In the genomic region with DNA sequence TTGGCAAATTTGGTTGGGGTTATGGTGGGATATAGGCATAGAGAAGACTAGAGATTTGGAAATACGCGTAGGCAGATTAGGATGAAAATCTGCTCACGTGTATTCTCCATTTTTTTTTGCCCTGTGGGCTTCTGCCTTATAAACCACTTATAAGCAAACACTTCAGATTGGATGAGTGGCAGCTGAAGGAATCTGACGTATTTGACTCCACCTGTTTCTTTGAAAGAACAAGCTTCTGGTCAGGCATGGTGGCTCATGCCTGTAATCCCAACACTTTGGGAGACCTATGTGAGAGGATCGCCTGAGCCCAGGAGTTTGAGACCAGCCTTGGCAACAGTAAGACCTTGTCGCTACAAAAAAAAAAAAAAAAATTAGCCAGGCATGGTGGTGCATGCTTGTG, we compare ENCODE assay signal across 23 cellular contexts. TPM values are rescaled to one million over a fixed set of nuclear protein-coding genes. Genes with fewer than 3 reads are reported as not detected.
"Had no signal": no experiment of that assay in that cellular context is flagged by ENCODE, and none has a peak within 500 bp of the region (broad histone marks: within the 10 kb centered on the region; RNA-seq: fewer than 3 reads in every experiment).

No MANE protein-coding gene starts in this region.

- H3K4me3 Mint-ChIP-seq: activated CD8-positive, alpha-beta memory T cell treated with anti-CD3 and anti-CD28 coated beads, Interleukin-2, amount 10 ng/mL, durations not matched to agents 7 days and 5 days; activated CD8-positive, alpha-beta T cell treated with anti-CD3 and anti-CD28 coated beads, Interleukin-2, amount 10 ng/mL, durations not matched to agents 7 days and 5 days; activated naive CD4-positive, alpha-beta T cell treated with anti-CD3 and anti-CD28 coated beads, Interleukin-2, amount 50 U/mL, for 24 hours; activated naive CD8-positive, alpha-beta T cell treated with anti-CD3 and anti-CD28 coated beads, Interleukin-2, amount 50 U/mL, for 24 hours; natural killer cell treated with Interleukin-12 subunit alpha and Interleukin-12 subunit beta and Interleukin-15 and Interleukin-18, amount 100 ng/mL, for 72 hours; stimulated activated naive B cell treated with anti-CD40 and anti-IgM and Interleukin-4, amounts not matched to agents 10 μg/mL and 1 μg/mL and 100 μg/mL, for 72 hours; T-helper 17 cell had no signal

- H3K27ac Mint-ChIP-seq: activated CD8-positive, alpha-beta memory T cell treated with anti-CD3 and anti-CD28 coated beads, Interleukin-2, amount 10 ng/mL, durations not matched to agents 7 days and 5 days; activated CD8-positive, alpha-beta T cell treated with anti-CD3 and anti-CD28 coated beads, Interleukin-2, amount 10 ng/mL, durations not matched to agents 7 days and 5 days; activated naive CD4-positive, alpha-beta T cell treated with anti-CD3 and anti-CD28 coated beads, Interleukin-2, amount 50 U/mL, for 24 hours; activated naive CD8-positive, alpha-beta T cell treated with anti-CD3 and anti-CD28 coated beads, Interleukin-2, amount 50 U/mL, for 24 hours; activated T-helper 2 cell treated with anti-CD3 and anti-CD28 coated beads, Interferon-gamma antibody, Interleukin-2, Interleukin-4, amounts not matched to agents 10 μg/mL and 5 μg/mL and 100 μg/mL, durations not matched to agents 14 hours and 24 hours and 36 hours; natural killer cell treated with Interleukin-12 subunit alpha and Interleukin-12 subunit beta and Interleukin-15 and Interleukin-18, amount 100 ng/mL, for 72 hours; stimulated activated naive B cell treated with anti-CD40 and anti-IgM and Interleukin-4, amounts not matched to agents 10 μg/mL and 1 μg/mL and 100 μg/mL, for 72 hours; T-helper 17 cell had no signal

- DNase-seq: activated CD4-positive, alpha-beta T cell treated with anti-CD3 and anti-CD28 coated beads, Interleukin-2, amount 50 U/mL, for 1 hour; activated CD4-positive, CD25-positive, alpha-beta regulatory T cell treated with anti-CD3 and anti-CD28 coated beads, Interleukin-2, amount 50 U/mL, for 72 hours; activated CD8-positive, alpha-beta memory T cell treated with anti-CD3 and anti-CD28 coated beads, Interleukin-2, amount 10 ng/mL, durations not matched to agents 7 days and 5 days; activated CD8-positive, alpha-beta T cell treated with anti-CD3 and anti-CD28 coated beads, Interleukin-2, amount 10 ng/mL, durations not matched to agents 7 days and 5 days; activated naive CD8-positive, alpha-beta T cell treated with anti-CD3 and anti-CD28 coated beads, Interleukin-2, amount 50 U/mL, for 24 hours; activated T-cell treated with anti-CD3 and anti-CD28 coated beads, Interleukin-2, amount 50 U/mL, for 48 hours; amygdala; effector CD8-positive, alpha-beta T cell; esophagus squamous epithelium; foreskin melanocyte; heart right ventricle; mesendoderm; stimulated activated CD4-positive, alpha-beta T cell treated with anti-CD3 and anti-CD28 coated beads, Interleukin-15, amount 100 ng/mL, for 24 hours; stimulated activated CD4-positive, alpha-beta T cell treated with anti-CD3 and anti-CD28 coated beads, Interleukin-2, amount 100 ng/mL, for 24 hours; stimulated activated naive B cell treated with anti-CD40 and anti-IgM and Interleukin-4, amounts not matched to agents 10 μg/mL and 1 μg/mL and 100 μg/mL, for 72 hours; stomach; T-helper 17 cell; thyroid gland had no signal

- H3K27me3 Mint-ChIP-seq: activated CD8-positive, alpha-beta memory T cell treated with anti-CD3 and anti-CD28 coated beads, Interleukin-2, amount 10 ng/mL, durations not matched to agents 7 days and 5 days; activated naive CD4-positive, alpha-beta T cell treated with anti-CD3 and anti-CD28 coated beads, Interleukin-2, amount 50 U/mL, for 24 hours; natural killer cell treated with Interleukin-12 subunit alpha and Interleukin-12 subunit beta and Interleukin-15 and Interleukin-18, amount 100 ng/mL, for 72 hours; stimulated activated naive B cell treated with anti-CD40 and anti-IgM and Interleukin-4, amounts not matched to agents 10 μg/mL and 1 μg/mL and 100 μg/mL, for 72 hours had no signal

- ATAC-seq: activated CD8-positive, alpha-beta memory T cell treated with anti-CD3 and anti-CD28 coated beads, Interleukin-2, amount 10 ng/mL, durations not matched to agents 7 days and 5 days; activated CD8-positive, alpha-beta T cell treated with anti-CD3 and anti-CD28 coated beads, Interleukin-2, amount 10 ng/mL, durations not matched to agents 7 days and 5 days; activated naive CD8-positive, alpha-beta T cell treated with anti-CD3 and anti-CD28 coated beads, Interleukin-2, amount 50 U/mL, for 24 hours; heart right ventricle; left lobe of liver; natural killer cell treated with Interleukin-12 subunit alpha and Interleukin-12 subunit beta and Interleukin-15 and Interleukin-18, amount 100 ng/mL, for 72 hours; stimulated activated naive B cell treated with anti-CD40 and anti-IgM and Interleukin-4, amounts not matched to agents 10 μg/mL and 1 μg/mL and 100 μg/mL, for 72 hours; T-helper 17 cell had no signal

- H3K4me1 Mint-ChIP-seq: activated CD8-positive, alpha-beta memory T cell treated with anti-CD3 and anti-CD28 coated beads, Interleukin-2, amount 10 ng/mL, durations not matched to agents 7 days and 5 days; activated naive CD4-positive, alpha-beta T cell treated with anti-CD3 and anti-CD28 coated beads, Interleukin-2, amount 50 U/mL, for 24 hours; activated naive CD8-positive, alpha-beta T cell treated with anti-CD3 and anti-CD28 coated beads, Interleukin-2, amount 50 U/mL, for 24 hours had no signal

- H3K36me3 Mint-ChIP-seq: activated CD8-positive, alpha-beta memory T cell treated with anti-CD3 and anti-CD28 coated beads, Interleukin-2, amount 10 ng/mL, durations not matched to agents 7 days and 5 days; activated naive CD4-positive, alpha-beta T cell treated with anti-CD3 and anti-CD28 coated beads, Interleukin-2, amount 50 U/mL, for 24 hours; natural killer cell treated with Interleukin-12 subunit alpha and Interleukin-12 subunit beta and Interleukin-15 and Interleukin-18, amount 100 ng/mL, for 72 hours; stimulated activated naive B cell treated with anti-CD40 and anti-IgM and Interleukin-4, amounts not matched to agents 10 μg/mL and 1 μg/mL and 100 μg/mL, for 72 hours had no signal

- H3K9me3 Mint-ChIP-seq: activated naive CD4-positive, alpha-beta T cell treated with anti-CD3 and anti-CD28 coated beads, Interleukin-2, amount 50 U/mL, for 24 hours; activated naive CD8-positive, alpha-beta T cell treated with anti-CD3 and anti-CD28 coated beads, Interleukin-2, amount 50 U/mL, for 24 hours; activated T-helper 2 cell treated with anti-CD3 and anti-CD28 coated beads, Interferon-gamma antibody, Interleukin-2, Interleukin-4, amounts not matched to agents 10 μg/mL and 5 μg/mL and 100 μg/mL, durations not matched to agents 14 hours and 24 hours and 36 hours; natural killer cell treated with Interleukin-12 subunit alpha and Interleukin-12 subunit beta and Interleukin-15 and Interleukin-18, amount 100 ng/mL, for 72 hours; stimulated activated naive B cell treated with anti-CD40 and anti-IgM and Interleukin-4, amounts not matched to agents 10 μg/mL and 1 μg/mL and 100 μg/mL, for 72 hours had no signal

RNA-seq across cellular contexts. Expression of gene STK31, which starts 5.1 kb away (rescaled TPM):
- total RNA-seq: glomerular endothelial cell had no signal
